ENCODE assay signal across 10 cellular contexts in the genomic region with DNA sequence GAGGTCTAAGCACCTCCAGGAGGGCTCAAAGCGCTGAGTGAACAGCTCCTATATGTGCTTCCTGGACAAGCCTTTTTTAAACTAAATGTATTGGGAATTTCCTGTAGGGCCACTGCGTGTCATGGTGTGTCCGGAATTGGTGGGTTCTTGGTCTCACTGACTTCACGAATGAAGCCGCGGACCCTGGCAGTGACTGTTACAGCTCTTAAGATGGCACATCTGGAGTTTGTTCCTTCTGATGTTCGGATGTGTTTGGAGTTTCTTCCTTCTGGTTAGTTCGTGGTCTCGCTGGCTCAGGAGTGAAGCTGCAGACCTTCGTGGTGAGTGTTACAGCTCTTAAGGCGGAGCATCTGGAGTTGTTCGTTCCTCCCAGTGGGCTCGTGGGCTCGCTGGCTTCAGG. TPM values are rescaled to one million over a fixed set of nuclear protein-coding genes. Genes with fewer than 3 reads are reported as not detected.
"Had no signal": no experiment of that assay in that cellular context is flagged by ENCODE, and none has a peak within 500 bp of the region (broad histone marks: within the 10 kb centered on the region; RNA-seq: fewer than 3 reads in every experiment).

No MANE protein-coding gene starts in this region.

RNA-seq across cellular contexts. Expression of a gene that starts 51.2 kb away (rescaled TPM):
- total RNA-seq: OCI-LY7, PC-3, PC-9, Peyer's patch, Right ventricle myocardium superior, RPMI7951, SJCRH30, SJSA1, SK-MEL-5, T-cell had no signal

RNA-seq across cellular contexts. Expression of a gene that starts 56.2 kb away (rescaled TPM):
- total RNA-seq: OCI-LY7, PC-3, PC-9, Peyer's patch, Right ventricle myocardium superior, RPMI7951, SJCRH30, SJSA1, T-cell had no signal
